ENCODE assay signal across 19 cellular contexts in the genomic region with DNA sequence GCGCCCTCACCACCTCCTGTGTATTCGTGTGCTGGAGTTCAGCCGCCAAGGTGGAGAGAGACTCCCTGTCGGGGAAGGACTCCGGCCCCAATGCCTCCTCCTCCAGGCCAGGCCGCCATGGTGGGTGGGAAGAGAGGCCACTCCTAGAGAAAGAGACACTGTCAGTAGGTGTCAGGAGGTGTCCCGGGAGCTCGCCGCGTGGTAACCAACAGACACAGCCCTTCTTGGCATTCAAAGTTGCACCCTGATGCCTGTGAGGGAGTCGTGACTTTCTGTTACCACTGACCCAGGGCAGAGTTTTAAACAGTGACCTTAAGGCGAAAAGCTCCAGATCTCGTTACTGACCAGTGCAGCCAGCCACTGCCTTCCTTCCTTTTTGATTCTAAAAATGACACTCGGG.
"Had no signal": no experiment of that assay in that cellular context is flagged by ENCODE, and none has a peak within 500 bp of the region (broad histone marks: within the 10 kb centered on the region; RNA-seq: fewer than 3 reads in every experiment).

No MANE protein-coding gene starts in this region.

- H3K4me1 ChIP-seq: ascending aorta, upper lobe of left lung had no signal

- DNase-seq: activated CD4-positive, alpha-beta memory T cell treated with anti-CD3 and anti-CD28 coated beads for 36 hours; activated CD4-positive, alpha-beta T cell treated with anti-CD3 and anti-CD28 coated beads for 1 hour; activated CD8-positive, alpha-beta memory T cell treated with anti-CD3 and anti-CD28 coated beads, Interleukin-2, amount 10 ng/mL, durations not matched to agents 7 days and 5 days; activated naive CD4-positive, alpha-beta T cell treated with anti-CD3 and anti-CD28 coated beads, Interleukin-2, amount 10 ng/mL, durations not matched to agents 7 days and 5 days; activated T-cell treated with anti-CD3 and anti-CD28 coated beads, Interleukin-2, amount 50 U/mL, for 24 hours; islet precursor cell; mucosa of descending colon; naive thymus-derived CD4-positive, alpha-beta T cell; nucleus accumbens; stimulated activated CD4-positive, alpha-beta T cell treated with anti-CD3 and anti-CD28 coated beads, Interleukin-1b, Interleukin-23, amount 100 ng/mL, for 48 hours; stomach; testis; upper lobe of left lung had no signal

- H3K9me3 ChIP-seq: ascending aorta, mucosa of descending colon, stomach, testis, upper lobe of left lung had no signal

- H3K27me3 ChIP-seq: ascending aorta, hepatocyte, stomach, testis, upper lobe of left lung had no signal

- H3K36me3 ChIP-seq: ascending aorta had no signal

- H3K4me3 ChIP-seq: ascending aorta, hepatocyte, mucosa of descending colon, stomach, testis, upper lobe of left lung had no signal

- ATAC-seq: activated CD8-positive, alpha-beta memory T cell treated with anti-CD3 and anti-CD28 coated beads, Interleukin-2, amount 10 ng/mL, durations not matched to agents 7 days and 5 days; left lobe of liver; mucosa of descending colon; naive thymus-derived CD4-positive, alpha-beta T cell had no signal

- H2AFZ ChIP-seq: hepatocyte had no signal

- H3K4me2 ChIP-seq: hepatocyte had no signal

- FAIRE-seq: bronchial epithelial cell, frontal cortex had no signal

- H3K27ac ChIP-seq: ascending aorta, epithelial cell of prostate, hepatocyte, stomach, testis, upper lobe of left lung had no signal
